In genomic region chr7:39949980-39950472, GRCh38 we compare ENCODE assay signal across 8 cellular contexts. TPM values are rescaled to one million over a fixed set of nuclear protein-coding genes. Genes with fewer than 3 reads are reported as not detected.
A peak's percentile ranks its signal among the peaks of the same experiment; 100 is the strongest.
DNase-seq lines count a peak whose midpoint lies in the region; ATAC-seq and FAIRE-seq lines count a peak whose summit lies in the region.

CDK13 (plus strand) TSS chr7:39950256; CDS start chr7:39950642, 386 bp downstream.

- ATAC-seq in GM21367 (IDR thresholded peaks at IDR 0.05; ENCODE audit: unreplicated experiment) = peak; percentile 33
- ATAC-seq in activated T-cell treated with anti-CD3 and anti-CD28 coated beads, Interleukin-2, amount 50 U/mL, for 72 hours (replicated peaks in 1 of 2) = peak; percentile 58 to 66
- ATAC-seq in naive thymus-derived CD8-positive, alpha-beta T cell = peak; percentile 57 to 60

- no peaks in the 10 kb centered on the region for H3K9me3 Mint-ChIP-seq in activated T-cell treated with anti-CD3 and anti-CD28 coated beads, Interleukin-2, amount 50 U/mL, for 72 hours
- peaks cover 0 to 2% (median 0%) of the 10 kb centered on the region in 9 donors for H3K9me3 Mint-ChIP-seq in naive thymus-derived CD8-positive, alpha-beta T cell

- peak within 1 kb of the TSS; percentile 95 to 99 for H3K4me3 Mint-ChIP-seq in activated T-cell treated with anti-CD3 and anti-CD28 coated beads, Interleukin-2, amount 50 U/mL, for 72 hours
- peak within 1 kb of the TSS; percentile 89 to 100 (median 96) for H3K4me3 Mint-ChIP-seq in naive thymus-derived CD8-positive, alpha-beta T cell

- H3K27ac Mint-ChIP-seq in activated T-cell treated with anti-CD3 and anti-CD28 coated beads, Interleukin-2, amount 50 U/mL, for 72 hours = peak within 1 kb of the TSS; percentile 100
- peak within 1 kb of the TSS; percentile 98 to 100 (median 100) for H3K27ac Mint-ChIP-seq in naive thymus-derived CD8-positive, alpha-beta T cell

- peaks cover 6 to 8% of the 10 kb centered on the region in 2 donors for H3K36me3 Mint-ChIP-seq in activated T-cell treated with anti-CD3 and anti-CD28 coated beads, Interleukin-2, amount 50 U/mL, for 72 hours (ENCODE audit: insufficient read depth in 2 of 2)
- H3K36me3 Mint-ChIP-seq in naive thymus-derived CD8-positive, alpha-beta T cell = peaks cover 0 to 2% (median 0%) of the 10 kb centered on the region in 3 donors

- DNase-seq in D341Med (ENCODE audit: low spot score) = peak; percentile 79
- DNase-seq in HUDEP-2 (lab: John Stamatoyannopoulos, UW; ENCODE audit: unreplicated experiment in 76 of 76) = peak in 72 of 76 experiments; percentile 8 to 91 (median 70)
- peak; percentile 87 for DNase-seq in RCC 7860 (ENCODE audit: low spot score)
- peak; percentile 93 to 95 for DNase-seq in activated T-cell treated with anti-CD3 and anti-CD28 coated beads, Interleukin-2, amount 50 U/mL, for 72 hours
- DNase-seq in fibroblast of gingiva (ENCODE audit: low read depth) = peak; percentile 86
- peak; percentile 82 to 97 (median 94) for DNase-seq in naive thymus-derived CD8-positive, alpha-beta T cell
- peak; percentile 84 to 94 (median 90) for DNase-seq in stimulated activated naive CD4-positive, alpha-beta T cell (lab: John Stamatoyannopoulos, UW)

- H3K27me3 Mint-ChIP-seq in activated T-cell treated with anti-CD3 and anti-CD28 coated beads, Interleukin-2, amount 50 U/mL, for 72 hours (ENCODE audit: low read depth) = no peaks in the 10 kb centered on the region
- H3K27me3 Mint-ChIP-seq in naive thymus-derived CD8-positive, alpha-beta T cell = no peaks in the 10 kb centered on the region

- no peak for FAIRE-seq in RCC 7860 (lab: Jason Lieb, UNC)

- H3K4me1 Mint-ChIP-seq in activated T-cell treated with anti-CD3 and anti-CD28 coated beads, Interleukin-2, amount 50 U/mL, for 72 hours (ENCODE audit: low read depth) = peaks cover 34% of the 10 kb centered on the region
- H3K4me1 Mint-ChIP-seq in naive thymus-derived CD8-positive, alpha-beta T cell = peaks cover 25 to 48% (median 45%) of the 10 kb centered on the region in 4 donors

- POLR2A ChIA-PET in naive thymus-derived CD8-positive, alpha-beta T cell (lab: Charles Lee) = interaction anchor here (0.6 to 6.2 kb wide), 19 partner anchors 10 to 367 kb away, joined by 3 to 43 read pairs (median 6); partner anchors contain the start of genes MPLKIP, RALA and SUGCT

RNA-seq across cellular contexts. Expression of gene CDK13, which starts in this region (rescaled TPM):
- total RNA-seq in activated T-cell treated with anti-CD3 and anti-CD28 coated beads, Interleukin-2, amount 50 U/mL, for 72 hours = 10 to 100 TPM; 47.6 to 48.2 TPM
- total RNA-seq in naive thymus-derived CD8-positive, alpha-beta T cell = 100 to 1,000 TPM; 100 to 102 TPM
- 10 to 100 TPM; 26.1 to 38.0 (median 33.6) TPM for polyA plus RNA-seq in naive thymus-derived CD8-positive, alpha-beta T cell

Comparison
In these comparisons a context has a peak if more than half of its experiments do, and no peak if none do; other contexts are left out.
1. Peak in every context shown above with its lines: DNase-seq and ATAC-seq.